17 cellular contexts compared by ENCODE assay signal in the genomic region with DNA sequence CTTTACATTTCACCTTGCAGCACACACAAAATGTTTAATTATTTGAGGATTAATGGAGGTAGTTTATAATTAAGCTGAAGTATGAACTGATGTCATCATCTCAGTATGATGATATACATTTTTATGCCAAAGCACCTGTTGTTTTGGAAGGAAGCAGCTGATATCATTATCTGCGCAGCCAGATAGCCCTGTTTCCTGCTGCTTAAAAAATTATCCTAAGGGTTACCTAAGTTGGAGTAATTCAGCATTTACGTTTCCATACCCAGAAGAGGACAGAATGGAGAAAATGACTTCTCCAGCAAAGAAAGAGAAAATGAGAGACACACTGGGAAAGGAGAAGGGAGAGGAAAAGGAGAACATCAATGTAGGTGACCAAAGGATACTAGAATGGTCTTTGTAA.
"Had no signal": no experiment of that assay in that cellular context is flagged by ENCODE, and none has a peak within 500 bp of the region (broad histone marks: within the 10 kb centered on the region; RNA-seq: fewer than 3 reads in every experiment).

No MANE protein-coding gene starts in this region.

- ATAC-seq: gastrocnemius medialis; left lung; lower lobe of right lung; natural killer cell treated with Interleukin-12 subunit alpha and Interleukin-12 subunit beta and Interleukin-15 and Interleukin-18, amount 100 ng/mL, for 72 hours; right cardiac atrium had no signal

- DNase-seq: colonic mucosa; effector CD8-positive, alpha-beta T cell; gastrocnemius medialis; islet precursor cell; left lung; lower lobe of right lung; mesenchymal stem cell; midbrain; nucleus accumbens; ovary; right cardiac atrium; small intestine; stimulated activated CD4-positive, alpha-beta T cell treated with anti-CD3 and anti-CD28 coated beads, Interleukin-12 subunit alpha, Interleukin-12 subunit beta, amount 100 ng/mL, for 4 hours; stimulated activated CD4-positive, alpha-beta T cell treated with anti-CD3 and anti-CD28 coated beads, Interleukin-2, amount 100 ng/mL, for 48 hours; stimulated activated naive CD4-positive, alpha-beta T cell treated with Interleukin-2 at 50 U/mL for 16 hours; trophoblast cell had no signal
